In the genomic region with DNA sequence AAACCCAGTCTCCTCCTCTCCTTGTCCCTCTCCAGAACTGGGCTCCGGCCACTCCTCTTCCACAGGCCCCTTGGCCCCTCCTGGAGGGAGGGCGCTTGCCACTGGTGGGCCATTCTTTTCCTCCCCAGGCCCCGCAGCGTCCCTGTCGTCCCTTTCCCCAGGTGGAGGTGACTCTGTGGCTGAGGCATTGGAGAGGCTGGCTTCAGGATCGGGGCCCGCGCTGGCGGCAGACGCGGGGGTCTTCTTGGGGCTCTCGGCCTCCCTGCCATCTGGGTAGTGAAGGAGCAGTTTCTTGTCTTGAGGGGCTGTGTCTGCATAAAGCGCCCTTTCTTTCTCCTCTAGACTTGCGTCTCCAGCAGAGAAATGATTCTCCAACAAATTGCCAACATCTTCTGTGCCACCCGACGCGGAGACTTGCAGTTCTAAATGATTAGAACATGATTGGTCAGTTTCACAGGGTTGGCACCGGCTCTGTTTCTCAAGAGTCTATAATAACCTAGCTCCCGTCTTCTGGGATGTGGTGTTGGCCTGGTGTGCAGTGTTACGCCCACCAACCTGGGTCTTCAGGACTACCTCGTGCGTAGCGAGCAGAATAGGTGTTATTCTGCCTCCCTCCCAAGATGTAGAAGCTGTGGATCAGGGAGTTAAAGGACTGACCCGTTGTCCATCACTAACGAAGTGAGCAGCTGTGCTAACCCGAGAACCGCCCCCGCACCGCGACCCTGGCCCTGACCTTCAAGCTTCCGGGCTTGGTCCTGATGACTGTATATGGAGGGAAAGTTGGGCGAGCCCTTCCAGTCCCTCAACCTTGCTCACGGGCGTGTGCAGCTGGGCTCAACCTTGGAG, we compare ENCODE assay signal across 1 cellular context.
TF ChIP-seq lines count a peak whose summit lies in the region.

No MANE protein-coding gene starts in this region.

TF ChIP-seq in K562, 482 proteins besides CTCF, POLR2A, EP300 and RAD21 (continued from another document):
- TF ChIP-seq, protein P1, sequence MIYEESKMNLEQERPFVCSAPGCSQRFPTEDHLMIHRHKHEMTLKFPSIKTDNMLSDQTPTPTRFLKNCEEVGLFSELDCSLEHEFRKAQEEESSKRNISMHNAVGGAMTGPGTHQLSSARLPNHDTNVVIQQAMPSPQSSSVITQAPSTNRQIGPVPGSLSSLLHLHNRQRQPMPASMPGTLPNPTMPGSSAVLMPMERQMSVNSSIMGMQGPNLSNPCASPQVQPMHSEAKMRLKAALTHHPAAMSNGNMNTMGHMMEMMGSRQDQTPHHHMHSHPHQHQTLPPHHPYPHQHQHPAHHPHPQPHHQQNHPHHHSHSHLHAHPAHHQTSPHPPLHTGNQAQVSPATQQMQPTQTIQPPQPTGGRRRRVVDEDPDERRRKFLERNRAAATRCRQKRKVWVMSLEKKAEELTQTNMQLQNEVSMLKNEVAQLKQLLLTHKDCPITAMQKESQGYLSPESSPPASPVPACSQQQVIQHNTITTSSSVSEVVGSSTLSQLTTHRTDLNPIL (CRISPR knock-in tag; IDR thresholded peaks at IDR 0.05): no peak
- TF ChIP-seq, protein P2, sequence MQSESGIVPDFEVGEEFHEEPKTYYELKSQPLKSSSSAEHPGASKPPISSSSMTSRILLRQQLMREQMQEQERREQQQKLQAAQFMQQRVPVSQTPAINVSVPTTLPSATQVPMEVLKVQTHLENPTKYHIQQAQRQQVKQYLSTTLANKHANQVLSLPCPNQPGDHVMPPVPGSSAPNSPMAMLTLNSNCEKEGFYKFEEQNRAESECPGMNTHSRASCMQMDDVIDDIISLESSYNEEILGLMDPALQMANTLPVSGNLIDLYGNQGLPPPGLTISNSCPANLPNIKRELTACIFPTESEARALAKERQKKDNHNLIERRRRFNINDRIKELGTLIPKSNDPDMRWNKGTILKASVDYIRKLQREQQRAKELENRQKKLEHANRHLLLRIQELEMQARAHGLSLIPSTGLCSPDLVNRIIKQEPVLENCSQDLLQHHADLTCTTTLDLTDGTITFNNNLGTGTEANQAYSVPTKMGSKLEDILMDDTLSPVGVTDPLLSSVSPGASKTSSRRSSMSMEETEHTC (IDR thresholded peaks at IDR 0.05): no peak
- peak in 1 of 2 experiments; percentile 86; a peak in 2 of 4 replicates for TF ChIP-seq SRF (CRISPR knock-in tag; IDR thresholded peaks at IDR 0.05)
- TF ChIP-seq RUNX1 (IDR thresholded peaks at IDR 0.05; ENCODE audit: low read depth): no peak
- no peak for TF ChIP-seq ZNF551 (CRISPR knock-in tag; IDR thresholded peaks at IDR 0.05)
- TF ChIP-seq ZC3H4 (CRISPR knock-in tag; IDR thresholded peaks at IDR 0.05; ENCODE audit: borderline replicate concordance): no peak
- TF ChIP-seq ZNF778 (CRISPR knock-in tag; IDR thresholded peaks at IDR 0.05): no peak
- TF ChIP-seq SNIP1 (IDR thresholded peaks at IDR 0.05; ENCODE audit: low read depth): no peak
- no peak for TF ChIP-seq CHCHD3 (CRISPR knock-in tag; IDR thresholded peaks at IDR 0.05)
- TF ChIP-seq SRSF9 (IDR thresholded peaks at IDR 0.05; ENCODE audit: borderline replicate concordance, low read depth, low read length): no peak
- TF ChIP-seq ZBTB8A (IDR thresholded peaks at IDR 0.05; ENCODE audit: partially characterized antibody): no peak
- TF ChIP-seq ZNF134 (CRISPR knock-in tag; conservative IDR thresholded peaks at IDR 0.05): no peak
- TF ChIP-seq MEF2D (tag; conservative IDR thresholded peaks at IDR 0.05; ENCODE audit: low read depth): no peak
- TF ChIP-seq, protein P3, sequence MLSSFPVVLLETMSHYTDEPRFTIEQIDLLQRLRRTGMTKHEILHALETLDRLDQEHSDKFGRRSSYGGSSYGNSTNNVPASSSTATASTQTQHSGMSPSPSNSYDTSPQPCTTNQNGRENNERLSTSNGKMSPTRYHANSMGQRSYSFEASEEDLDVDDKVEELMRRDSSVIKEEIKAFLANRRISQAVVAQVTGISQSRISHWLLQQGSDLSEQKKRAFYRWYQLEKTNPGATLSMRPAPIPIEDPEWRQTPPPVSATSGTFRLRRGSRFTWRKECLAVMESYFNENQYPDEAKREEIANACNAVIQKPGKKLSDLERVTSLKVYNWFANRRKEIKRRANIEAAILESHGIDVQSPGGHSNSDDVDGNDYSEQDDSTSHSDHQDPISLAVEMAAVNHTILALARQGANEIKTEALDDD (IDR thresholded peaks at IDR 0.05): peak; percentile 43; the same call in 1 of the 2 replicates
- TF ChIP-seq, protein P4, sequence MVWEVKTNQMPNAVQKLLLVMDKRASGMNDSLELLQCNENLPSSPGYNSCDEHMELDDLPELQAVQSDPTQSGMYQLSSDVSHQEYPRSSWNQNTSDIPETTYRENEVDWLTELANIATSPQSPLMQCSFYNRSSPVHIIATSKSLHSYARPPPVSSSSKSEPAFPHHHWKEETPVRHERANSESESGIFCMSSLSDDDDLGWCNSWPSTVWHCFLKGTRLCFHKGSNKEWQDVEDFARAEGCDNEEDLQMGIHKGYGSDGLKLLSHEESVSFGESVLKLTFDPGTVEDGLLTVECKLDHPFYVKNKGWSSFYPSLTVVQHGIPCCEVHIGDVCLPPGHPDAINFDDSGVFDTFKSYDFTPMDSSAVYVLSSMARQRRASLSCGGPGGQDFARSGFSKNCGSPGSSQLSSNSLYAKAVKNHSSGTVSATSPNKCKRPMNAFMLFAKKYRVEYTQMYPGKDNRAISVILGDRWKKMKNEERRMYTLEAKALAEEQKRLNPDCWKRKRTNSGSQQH (CRISPR knock-in tag; IDR thresholded peaks at IDR 0.05): no peak
- TF ChIP-seq RBM15 (IDR thresholded peaks at IDR 0.05; ENCODE audit: insufficient read depth, low read length): no peak
- TF ChIP-seq, protein P5, sequence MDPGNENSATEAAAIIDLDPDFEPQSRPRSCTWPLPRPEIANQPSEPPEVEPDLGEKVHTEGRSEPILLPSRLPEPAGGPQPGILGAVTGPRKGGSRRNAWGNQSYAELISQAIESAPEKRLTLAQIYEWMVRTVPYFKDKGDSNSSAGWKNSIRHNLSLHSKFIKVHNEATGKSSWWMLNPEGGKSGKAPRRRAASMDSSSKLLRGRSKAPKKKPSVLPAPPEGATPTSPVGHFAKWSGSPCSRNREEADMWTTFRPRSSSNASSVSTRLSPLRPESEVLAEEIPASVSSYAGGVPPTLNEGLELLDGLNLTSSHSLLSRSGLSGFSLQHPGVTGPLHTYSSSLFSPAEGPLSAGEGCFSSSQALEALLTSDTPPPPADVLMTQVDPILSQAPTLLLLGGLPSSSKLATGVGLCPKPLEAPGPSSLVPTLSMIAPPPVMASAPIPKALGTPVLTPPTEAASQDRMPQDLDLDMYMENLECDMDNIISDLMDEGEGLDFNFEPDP (CRISPR knock-in tag; IDR thresholded peaks at IDR 0.05): no peak
- TF ChIP-seq TBP (optimal IDR thresholded peaks at IDR 0.05; ENCODE audit: low read depth, low read length): no peak
- TF ChIP-seq, protein P6, sequence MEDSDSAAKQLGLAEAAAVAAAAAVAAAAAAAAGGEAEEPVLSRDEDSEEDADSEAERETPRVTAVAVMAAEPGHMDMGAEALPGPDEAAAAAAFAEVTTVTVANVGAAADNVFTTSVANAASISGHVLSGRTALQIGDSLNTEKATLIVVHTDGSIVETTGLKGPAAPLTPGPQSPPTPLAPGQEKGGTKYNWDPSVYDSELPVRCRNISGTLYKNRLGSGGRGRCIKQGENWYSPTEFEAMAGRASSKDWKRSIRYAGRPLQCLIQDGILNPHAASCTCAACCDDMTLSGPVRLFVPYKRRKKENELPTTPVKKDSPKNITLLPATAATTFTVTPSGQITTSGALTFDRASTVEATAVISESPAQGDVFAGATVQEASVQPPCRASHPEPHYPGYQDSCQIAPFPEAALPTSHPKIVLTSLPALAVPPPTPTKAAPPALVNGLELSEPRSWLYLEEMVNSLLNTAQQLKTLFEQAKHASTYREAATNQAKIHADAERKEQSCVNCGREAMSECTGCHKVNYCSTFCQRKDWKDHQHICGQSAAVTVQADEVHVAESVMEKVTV (CRISPR knock-in tag; IDR thresholded peaks at IDR 0.05): no peak
- TF ChIP-seq, protein P7, sequence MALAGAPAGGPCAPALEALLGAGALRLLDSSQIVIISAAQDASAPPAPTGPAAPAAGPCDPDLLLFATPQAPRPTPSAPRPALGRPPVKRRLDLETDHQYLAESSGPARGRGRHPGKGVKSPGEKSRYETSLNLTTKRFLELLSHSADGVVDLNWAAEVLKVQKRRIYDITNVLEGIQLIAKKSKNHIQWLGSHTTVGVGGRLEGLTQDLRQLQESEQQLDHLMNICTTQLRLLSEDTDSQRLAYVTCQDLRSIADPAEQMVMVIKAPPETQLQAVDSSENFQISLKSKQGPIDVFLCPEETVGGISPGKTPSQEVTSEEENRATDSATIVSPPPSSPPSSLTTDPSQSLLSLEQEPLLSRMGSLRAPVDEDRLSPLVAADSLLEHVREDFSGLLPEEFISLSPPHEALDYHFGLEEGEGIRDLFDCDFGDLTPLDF (CRISPR knock-in tag; IDR thresholded peaks at IDR 0.05): no peak
- no peak for TF ChIP-seq MYC (IDR thresholded peaks at IDR 0.05; ENCODE audit: low read depth, low read length)
- no peak for TF ChIP-seq MYC (CRISPR knock-in tag; IDR thresholded peaks at IDR 0.05; ENCODE audit: borderline replicate concordance, low read depth)
- TF ChIP-seq SRSF1 (IDR thresholded peaks at IDR 0.05; ENCODE audit: low read depth, low read length): no peak
- no peak for TF ChIP-seq CC2D1A (IDR thresholded peaks at IDR 0.05)
- TF ChIP-seq, protein P8, sequence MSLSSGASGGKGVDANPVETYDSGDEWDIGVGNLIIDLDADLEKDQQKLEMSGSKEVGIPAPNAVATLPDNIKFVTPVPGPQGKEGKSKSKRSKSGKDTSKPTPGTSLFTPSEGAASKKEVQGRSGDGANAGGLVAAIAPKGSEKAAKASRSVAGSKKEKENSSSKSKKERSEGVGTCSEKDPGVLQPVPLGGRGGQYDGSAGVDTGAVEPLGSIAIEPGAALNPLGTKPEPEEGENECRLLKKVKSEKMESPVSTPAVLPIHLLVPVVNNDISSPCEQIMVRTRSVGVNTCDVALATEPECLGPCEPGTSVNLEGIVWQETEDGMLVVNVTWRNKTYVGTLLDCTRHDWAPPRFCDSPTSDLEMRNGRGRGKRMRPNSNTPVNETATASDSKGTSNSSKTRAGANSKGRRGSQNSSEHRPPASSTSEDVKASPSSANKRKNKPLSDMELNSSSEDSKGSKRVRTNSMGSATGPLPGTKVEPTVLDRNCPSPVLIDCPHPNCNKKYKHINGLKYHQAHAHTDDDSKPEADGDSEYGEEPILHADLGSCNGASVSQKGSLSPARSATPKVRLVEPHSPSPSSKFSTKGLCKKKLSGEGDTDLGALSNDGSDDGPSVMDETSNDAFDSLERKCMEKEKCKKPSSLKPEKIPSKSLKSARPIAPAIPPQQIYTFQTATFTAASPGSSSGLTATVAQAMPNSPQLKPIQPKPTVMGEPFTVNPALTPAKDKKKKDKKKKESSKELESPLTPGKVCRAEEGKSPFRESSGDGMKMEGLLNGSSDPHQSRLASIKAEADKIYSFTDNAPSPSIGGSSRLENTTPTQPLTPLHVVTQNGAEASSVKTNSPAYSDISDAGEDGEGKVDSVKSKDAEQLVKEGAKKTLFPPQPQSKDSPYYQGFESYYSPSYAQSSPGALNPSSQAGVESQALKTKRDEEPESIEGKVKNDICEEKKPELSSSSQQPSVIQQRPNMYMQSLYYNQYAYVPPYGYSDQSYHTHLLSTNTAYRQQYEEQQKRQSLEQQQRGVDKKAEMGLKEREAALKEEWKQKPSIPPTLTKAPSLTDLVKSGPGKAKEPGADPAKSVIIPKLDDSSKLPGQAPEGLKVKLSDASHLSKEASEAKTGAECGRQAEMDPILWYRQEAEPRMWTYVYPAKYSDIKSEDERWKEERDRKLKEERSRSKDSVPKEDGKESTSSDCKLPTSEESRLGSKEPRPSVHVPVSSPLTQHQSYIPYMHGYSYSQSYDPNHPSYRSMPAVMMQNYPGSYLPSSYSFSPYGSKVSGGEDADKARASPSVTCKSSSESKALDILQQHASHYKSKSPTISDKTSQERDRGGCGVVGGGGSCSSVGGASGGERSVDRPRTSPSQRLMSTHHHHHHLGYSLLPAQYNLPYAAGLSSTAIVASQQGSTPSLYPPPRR (CRISPR knock-in tag; IDR thresholded peaks at IDR 0.05; ENCODE audit: borderline replicate concordance): no peak
- TF ChIP-seq BACH1 (tag; IDR thresholded peaks at IDR 0.05): no peak
- no peak for TF ChIP-seq ZNF79 (CRISPR knock-in tag; IDR thresholded peaks at IDR 0.05; ENCODE audit: low read depth)
- TF ChIP-seq CBFA2T3 (IDR thresholded peaks at IDR 0.05): peak; percentile 18; the same call in 1 of the 2 replicates
- TF ChIP-seq SAFB2 (IDR thresholded peaks at IDR 0.05; ENCODE audit: borderline replicate concordance, low read depth, low read length, severe bottlenecking): no peak
- no peak for TF ChIP-seq MCM7 (IDR thresholded peaks at IDR 0.05)
- no peak for TF ChIP-seq ZBTB1 (CRISPR knock-in tag; IDR thresholded peaks at IDR 0.05; ENCODE audit: borderline replicate concordance, low read depth)
- TF ChIP-seq, protein P9, sequence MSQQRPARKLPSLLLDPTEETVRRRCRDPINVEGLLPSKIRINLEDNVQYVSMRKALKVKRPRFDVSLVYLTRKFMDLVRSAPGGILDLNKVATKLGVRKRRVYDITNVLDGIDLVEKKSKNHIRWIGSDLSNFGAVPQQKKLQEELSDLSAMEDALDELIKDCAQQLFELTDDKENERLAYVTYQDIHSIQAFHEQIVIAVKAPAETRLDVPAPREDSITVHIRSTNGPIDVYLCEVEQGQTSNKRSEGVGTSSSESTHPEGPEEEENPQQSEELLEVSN (IDR thresholded peaks at IDR 0.05; ENCODE audit: borderline replicate concordance in 1 of 2, extremely low read depth in 1 of 2, insufficient read depth in 1 of 2, insufficient read length in 1 of 2, low read depth in 1 of 2, low read length in 1 of 2, poor library complexity in 1 of 2, severe bottlenecking in 1 of 2): peak in 1 of 2 experiments; percentile 24
- TF ChIP-seq SIX5 (IDR thresholded peaks at IDR 0.05; ENCODE audit: borderline replicate concordance in 1 of 2, insufficient read depth in 1 of 2, low read depth in 1 of 2, low read length in 2 of 2): no peak
- TF ChIP-seq, protein P10, sequence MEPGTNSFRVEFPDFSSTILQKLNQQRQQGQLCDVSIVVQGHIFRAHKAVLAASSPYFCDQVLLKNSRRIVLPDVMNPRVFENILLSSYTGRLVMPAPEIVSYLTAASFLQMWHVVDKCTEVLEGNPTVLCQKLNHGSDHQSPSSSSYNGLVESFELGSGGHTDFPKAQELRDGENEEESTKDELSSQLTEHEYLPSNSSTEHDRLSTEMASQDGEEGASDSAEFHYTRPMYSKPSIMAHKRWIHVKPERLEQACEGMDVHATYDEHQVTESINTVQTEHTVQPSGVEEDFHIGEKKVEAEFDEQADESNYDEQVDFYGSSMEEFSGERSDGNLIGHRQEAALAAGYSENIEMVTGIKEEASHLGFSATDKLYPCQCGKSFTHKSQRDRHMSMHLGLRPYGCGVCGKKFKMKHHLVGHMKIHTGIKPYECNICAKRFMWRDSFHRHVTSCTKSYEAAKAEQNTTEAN (CRISPR knock-in tag; IDR thresholded peaks at IDR 0.05): no peak
- TF ChIP-seq HNRNPUL1 (IDR thresholded peaks at IDR 0.05; ENCODE audit: low read length): no peak
- TF ChIP-seq ZNF586 (CRISPR knock-in tag; conservative IDR thresholded peaks at IDR 0.05): no peak
- 0 out of 2 replicates have a peak, but pooled peaks have one; percentile 16 for TF ChIP-seq ETV1 (tag; conservative IDR thresholded peaks at IDR 0.05; ENCODE audit: low read depth)
- TF ChIP-seq SETDB1 (IDR thresholded peaks at IDR 0.05; ENCODE audit: low read length): no peak
- no peak for TF ChIP-seq ZNF197 (CRISPR knock-in tag; IDR thresholded peaks at IDR 0.05; ENCODE audit: low read depth)
- peak; percentile 43; the same call in 1 of the 2 replicates for TF ChIP-seq ETV5 (CRISPR knock-in tag; IDR thresholded peaks at IDR 0.05; ENCODE audit: low read depth)
